In genomic region chr7:122902751-122903495, GRCh38 we compare ENCODE assay signal across 14 cellular contexts. TPM values are rescaled to one million over a fixed set of nuclear protein-coding genes. Genes with fewer than 3 reads are reported as not detected.
DNase-seq lines count a peak whose midpoint lies in the region; ATAC-seq and TF ChIP-seq lines count a peak whose summit lies in the region.
"Had no signal": no experiment of that assay in that cellular context is flagged by ENCODE, and none has a peak within 500 bp of the region (broad histone marks: within the 10 kb centered on the region; RNA-seq: fewer than 3 reads in every experiment).

No MANE protein-coding gene starts in this region.

- H3K9me3 ChIP-seq in OCI-LY7 (ENCODE audit: low read length): no peaks in the 10 kb centered on the region
- H3K9me3 ChIP-seq: Caco-2 had no signal

- H3K4me3 Mint-ChIP-seq in glutamatergic neuron (ENCODE audit: unreplicated experiment): no peak overlapping the region

- H3K4me2 ChIP-seq in OCI-LY7 (ENCODE audit: low read length): no peak overlapping the region

- TF ChIP-seq CTCF in GM12872 (IDR thresholded peaks at IDR 0.05; ENCODE audit: insufficient read depth, low read depth, low read length) (peak; percentile 25; the same call in 1 of the 3 replicates), OCI-LY7 (conservative IDR thresholded peaks at IDR 0.05; ENCODE audit: low read length) (0 out of 2 replicates have a peak, but pooled peaks have one; percentile 20), glutamatergic neuron (IDR thresholded peaks at IDR 0.05; ENCODE audit: partially characterized antibody, unreplicated experiment) (peak; percentile 56)

- no peak overlapping the region for H3K27ac Mint-ChIP-seq in glutamatergic neuron (ENCODE audit: unreplicated experiment)

- POLR2A ChIA-PET in OCI-LY7 (lab: Charles Lee): interaction anchor here (0.6 to 1.3 kb wide), 2 partner anchors 11 to 65 kb away, joined by 3 to 4 read pairs; no protein-coding TSS in a partner anchor

- no peaks in the 10 kb centered on the region for H3K9me3 Mint-ChIP-seq in glutamatergic neuron (ENCODE audit: unreplicated experiment)

- BruUV-seq in OCI-LY7 (replicated peaks; lab: Mats Ljungman, UMichigan): no TSS peak

- no peaks in the 10 kb centered on the region for H3K4me1 Mint-ChIP-seq in glutamatergic neuron (ENCODE audit: low read depth, unreplicated experiment)

- H2AFZ ChIP-seq in OCI-LY7 (ENCODE audit: low read length): no peak overlapping the region

- H3K9me2 ChIP-seq in OCI-LY7 (ENCODE audit: insufficient read depth, low read length): no peaks in the 10 kb centered on the region

- no peaks in the 10 kb centered on the region for H3K36me3 ChIP-seq in OCI-LY7 (ENCODE audit: insufficient read depth, low read length)

- CTCF ChIA-PET in OCI-LY7 (lab: Charles Lee; ENCODE audit: unreplicated experiment): no interaction called here

- no peak for DNase-seq in OCI-LY7 (ENCODE audit: low spot score)
- DNase-seq in glutamatergic neuron: no peak
- DNase-seq in stimulated activated CD4-positive, alpha-beta T cell treated with anti-CD3 and anti-CD28 coated beads, Interleukin-15, amount 100 ng/mL, for 24 hours: no peak
- DNase-seq in activated naive CD4-positive, alpha-beta T cell treated with anti-CD3 and anti-CD28 coated beads, Interleukin-2, amount 50 U/mL, for 16 hours: no peak
- DNase-seq in NCI-H2171 treated with DMSO at 0.1 percent for 48 hours (lab: John Stamatoyannopoulos, UW): no peak
- no peak for DNase-seq in DMS114 treated with DMSO at 0.1 percent for 48 hours (lab: John Stamatoyannopoulos, UW; ENCODE audit: unreplicated experiment)
- DNase-seq: activated T-cell treated with anti-CD3 and anti-CD28 coated beads for 4 hours; caudate nucleus; KBM-7; NK-92 treated with Interleukin-12 subunit alpha and Interleukin-12 subunit beta, amount 100 ng/mL, for 24 hours had no signal

- intact Hi-C loops in OCI-LY7 (cut with micrococcal nuclease; ENCODE audit: unreplicated experiment): no loop called here

- no peaks in the 10 kb centered on the region for H4K20me1 ChIP-seq in OCI-LY7 (ENCODE audit: insufficient read depth, low read length)

- H3K4me1 ChIP-seq in OCI-LY7 (ENCODE audit: insufficient read depth, low read length, poor library complexity, severe bottlenecking): no peaks in the 10 kb centered on the region
- H3K4me1 ChIP-seq: Caco-2 had no signal

- no peak overlapping the region for H3K27ac ChIP-seq in OCI-LY7 (ENCODE audit: low read depth, low read length, poor library complexity, severe bottlenecking)

- peak; percentile 57 for ATAC-seq in HG02759 (IDR thresholded peaks at IDR 0.05; ENCODE audit: unreplicated experiment)

- no peaks in the 10 kb centered on the region for H3K79me2 ChIP-seq in OCI-LY7 (ENCODE audit: insufficient read depth, low read depth, low read length)

- H3K4me3 ChIP-seq in OCI-LY7 (ENCODE audit: low read depth, low read length, poor library complexity, severe bottlenecking): no peak overlapping the region
- H3K4me3 ChIP-seq: lung had no signal

- no peaks in the 10 kb centered on the region for H3K27me3 Mint-ChIP-seq in glutamatergic neuron (ENCODE audit: unreplicated experiment)

- no peaks in the 10 kb centered on the region for H3K36me3 Mint-ChIP-seq in glutamatergic neuron (ENCODE audit: unreplicated experiment)

RNA-seq across cellular contexts. Expression of gene CADPS2, which starts 16.7 kb away (rescaled TPM):
- not detected in 2 replicates for total RNA-seq in OCI-LY7 (2014; rRNA removed; shearing (Covaris generic))
- total RNA-seq in OCI-LY7 (2022) (not detected in 2 replicates), glutamatergic neuron (ENCODE audit: unreplicated experiment) (0.22 TPM)
